In the genomic region with DNA sequence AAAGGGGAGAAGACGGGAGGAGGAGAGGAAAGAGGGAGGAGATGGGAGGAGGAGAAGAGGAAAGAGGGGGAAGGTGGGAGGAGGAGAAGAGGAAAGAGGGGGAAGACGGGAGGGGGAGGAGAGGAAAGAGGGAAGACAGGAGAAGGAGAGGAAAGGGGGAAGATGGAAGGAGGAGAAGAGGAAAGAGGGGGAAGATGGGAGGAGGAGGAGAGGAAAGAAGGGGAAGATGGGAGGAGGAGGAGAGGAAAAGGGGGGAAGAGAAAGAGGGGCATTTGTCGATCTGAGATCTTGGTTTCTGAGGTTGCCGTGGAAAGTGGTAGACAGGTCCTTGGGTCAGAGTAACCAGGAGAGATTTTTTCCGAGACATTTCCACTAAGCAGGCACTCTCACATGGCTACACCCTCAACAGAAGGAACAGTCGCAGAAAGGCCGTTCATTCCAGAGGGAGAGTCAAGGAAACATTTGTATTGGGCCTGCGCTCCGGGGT, we compare ENCODE assay signal across 18 cellular contexts.
"Had no signal": no experiment of that assay in that cellular context is flagged by ENCODE, and none has a peak within 500 bp of the region (broad histone marks: within the 10 kb centered on the region; RNA-seq: fewer than 3 reads in every experiment).

No MANE protein-coding gene starts in this region.

- H3K9me3 Mint-ChIP-seq: activated T-cell treated with anti-CD3 and anti-CD28 coated beads, Interleukin-2, amount 50 U/mL, for 72 hours; T-helper 1 cell treated with Interleukin-12 subunit alpha and Interleukin-12 subunit beta and Interleukin-4 antibody, amounts not matched to agents 30 μg/mL and 1 μg/mL, for 36 hours had no signal

- H3K27me3 ChIP-seq: body of pancreas, pancreas, suprapubic skin had no signal

- H3K9me3 ChIP-seq: body of pancreas, lower lobe of right lung, pancreas, suprapubic skin had no signal

- DNase-seq: activated CD4-positive, alpha-beta T cell treated with anti-CD3 and anti-CD28 coated beads, Interleukin-2, amount 50 U/mL, for 48 hours; activated gamma-delta T cell treated with Interleukin-2 at 50 U/mL for 16 hours; activated T-cell treated with anti-CD3 and anti-CD28 coated beads, Interleukin-2, amount 50 U/mL, for 72 hours; amygdala; body of pancreas; central memory CD4-positive, alpha-beta T cell; cortex of kidney; foreskin melanocyte; pancreas; stimulated activated CD4-positive, alpha-beta T cell treated with anti-CD3 and anti-CD28 coated beads, Interleukin-15, amount 100 ng/mL, for 24 hours; stimulated activated CD4-positive, alpha-beta T cell treated with anti-CD3 and anti-CD28 coated beads, Interleukin-4, amount 100 ng/mL, for 1 hour; stimulated activated naive CD4-positive, alpha-beta T cell treated with Interleukin-2 at 50 U/mL for 16 hours; trophoblast cell; WERI-Rb-1 had no signal

- H3K27ac ChIP-seq: suprapubic skin, WERI-Rb-1 had no signal

- H3K4me3 Mint-ChIP-seq: activated naive CD8-positive, alpha-beta T cell; activated T-cell treated with anti-CD3 and anti-CD28 coated beads, Interleukin-2, amount 50 U/mL, for 72 hours; T-helper 1 cell treated with Interleukin-12 subunit alpha and Interleukin-12 subunit beta and Interleukin-4 antibody, amounts not matched to agents 30 μg/mL and 1 μg/mL, for 36 hours had no signal

- H3K4me3 ChIP-seq: body of pancreas, lower lobe of right lung, pancreas, suprapubic skin had no signal

- H3K27me3 Mint-ChIP-seq: activated naive CD8-positive, alpha-beta T cell had no signal

- H3K27ac Mint-ChIP-seq: activated naive CD8-positive, alpha-beta T cell; activated T-cell treated with anti-CD3 and anti-CD28 coated beads, Interleukin-2, amount 50 U/mL, for 72 hours; T-helper 1 cell treated with Interleukin-12 subunit alpha and Interleukin-12 subunit beta and Interleukin-4 antibody, amounts not matched to agents 30 μg/mL and 1 μg/mL, for 36 hours had no signal

- H3K4me1 ChIP-seq: pancreas had no signal

- FAIRE-seq: pancreas had no signal

- ATAC-seq: activated T-cell treated with anti-CD3 and anti-CD28 coated beads, Interleukin-2, amount 50 U/mL, for 72 hours; body of pancreas; lower lobe of right lung; pancreas had no signal
